21 cellular contexts compared by ENCODE assay signal in genomic region chr3:137171834-137172603, GRCh38.
DNase-seq lines count a peak whose midpoint lies in the region; ATAC-seq and TF ChIP-seq lines count a peak whose summit lies in the region.
"Had no signal": no experiment of that assay in that cellular context is flagged by ENCODE, and none has a peak within 500 bp of the region (broad histone marks: within the 10 kb centered on the region; RNA-seq: fewer than 3 reads in every experiment).

No MANE protein-coding gene starts in this region.

- no peaks in the 10 kb centered on the region for H3K27me3 ChIP-seq in RWPE2 (ENCODE audit: insufficient read depth, poor library complexity, severe bottlenecking)
- H3K27me3 ChIP-seq: BLaER1 treated with 17β-estradiol and CSF1 and Interleukin-3, amounts not matched to agents 10 nM and 100 nM; left lung; upper lobe of right lung had no signal

- no peak for TF ChIP-seq CTCF in RWPE2 (IDR thresholded peaks at IDR 0.05; ENCODE audit: poor library complexity, severe bottlenecking)

- H3K4me1 ChIP-seq in RWPE2 (ENCODE audit: insufficient read depth, poor library complexity, severe bottlenecking): peaks cover 7% of the 10 kb centered on the region
- H3K4me1 ChIP-seq: BLaER1 treated with 17β-estradiol and CSF1 and Interleukin-3, amounts not matched to agents 10 nM and 100 nM; left lung; parathyroid adenoma; upper lobe of right lung had no signal

- H3K36me3 ChIP-seq in RWPE2 (ENCODE audit: low read depth): no peaks in the 10 kb centered on the region
- H3K36me3 ChIP-seq: BLaER1 treated with 17β-estradiol and CSF1 and Interleukin-3, amounts not matched to agents 10 nM and 100 nM; left lung; upper lobe of right lung; WERI-Rb-1 had no signal

- DNase-seq in RWPE2 (ENCODE audit: low spot score) (no peak), islet precursor cell (peak; percentile 78), COR-L47 (lab: John Stamatoyannopoulos, UW) (no peak), D341Med (ENCODE audit: low spot score) (no peak)
- DNase-seq: activated CD4-positive, alpha-beta T cell treated with anti-CD3 and anti-CD28 coated beads, Interleukin-2, amount 10 ng/mL, durations not matched to agents 7 days and 5 days; activated effector memory CD4-positive, alpha-beta T cell treated with Interleukin-2 at 50 U/mL for 16 hours; activated T-cell treated with anti-CD3 and anti-CD28 coated beads, Interleukin-2, amount 50 U/mL, for 1 hour; GOT3; left lung; retina; stimulated activated naive CD4-positive, alpha-beta T cell; T-cell; upper lobe of right lung; WERI-Rb-1 had no signal

- ATAC-seq in GM18519 (IDR thresholded peaks at IDR 0.05; ENCODE audit: low FRiP score, unreplicated experiment) (peak; percentile 80), HG02798 (IDR thresholded peaks at IDR 0.05; ENCODE audit: poor library complexity, unreplicated experiment) (peak; percentile 39), RWPE2 (ENCODE audit: low read depth) (peak; percentile 89), GM18520 (IDR thresholded peaks at IDR 0.05; ENCODE audit: unreplicated experiment) (no peak)
- ATAC-seq: activated naive CD4-positive, alpha-beta T cell treated with anti-CD3 and anti-CD28 coated beads, Interleukin-2, amount 50 U/mL, for 72 hours; left lung; T-cell; upper lobe of right lung had no signal

- H3K9me3 ChIP-seq in RWPE2 (ENCODE audit: severe bottlenecking): no peaks in the 10 kb centered on the region
- H3K9me3 ChIP-seq: left lung, upper lobe of right lung had no signal

- no peak overlapping the region for H3K27ac ChIP-seq in RWPE2 (ENCODE audit: poor library complexity, severe bottlenecking)
- H3K27ac ChIP-seq: BLaER1 treated with 17β-estradiol and CSF1 and Interleukin-3, amounts not matched to agents 10 nM and 100 nM; left lung; parathyroid adenoma; skin epidermis; upper lobe of right lung; WERI-Rb-1 had no signal

- H3K4me3 ChIP-seq in RWPE2 (ENCODE audit: severe bottlenecking): no peak overlapping the region
- H3K4me3 ChIP-seq: BLaER1 treated with 17β-estradiol and CSF1 and Interleukin-3, amounts not matched to agents 10 nM and 100 nM; left lung; skin epidermis; upper lobe of right lung had no signal
